ENCODE assay signal across 12 cellular contexts in genomic region chr6:41750374-41750773, GRCh38. TPM values are rescaled to one million over a fixed set of nuclear protein-coding genes. Genes with fewer than 3 reads are reported as not detected.
"Had no signal": no experiment of that assay in that cellular context is flagged by ENCODE, and none has a peak within 500 bp of the region (broad histone marks: within the 10 kb centered on the region; RNA-seq: fewer than 3 reads in every experiment).

No MANE protein-coding gene starts in this region.

- H3K4me1 ChIP-seq: HAP-1 had no signal

- ATAC-seq: GM23338, HCT116 had no signal

- H2AFZ ChIP-seq: GM23248, GM23338 had no signal

- H3K9ac ChIP-seq: GM23248 had no signal

- H3K27ac ChIP-seq: GM23248 had no signal

- DNase-seq: GM23248, GOT3, H7, H9, HCEC 1CT, HFFc6 had no signal

- H3K9me3 ChIP-seq: HAP-1 had no signal

- H3K4me2 ChIP-seq: GM23338 had no signal

- H3K36me3 ChIP-seq: HAP-1 had no signal

- H3K4me3 ChIP-seq: GM23248, GM23338, HAP-1 had no signal

- FAIRE-seq: H1, H54 had no signal

RNA-seq across cellular contexts. Expression of gene PGC, which starts 3.2 kb away (rescaled TPM):
- total RNA-seq: GM23248, GM23338, H1, H4, H7, H9, HFFc6 had no signal
- polyA plus RNA-seq: GM23248, GM23338 had no signal

RNA-seq across cellular contexts. Expression of gene PRICKLE4, which starts 30.2 kb away (rescaled TPM):
- total RNA-seq: H4, H7 had no signal
- polyA plus RNA-seq: GM23248 had no signal
